In genomic region chr20:59783020-59784010, GRCh38 we compare ENCODE assay signal across 7 cellular contexts.
DNase-seq lines count a peak whose midpoint lies in the region; ATAC-seq, FAIRE-seq and TF ChIP-seq lines count a peak whose summit lies in the region.

No MANE protein-coding gene starts in this region.

- no peak overlapping the region for H2AFZ ChIP-seq in K562 (ENCODE audit: low read depth, low read length)

- H3K79me2 ChIP-seq in K562 (ENCODE audit: control insufficient read depth, insufficient read depth, low read length): no peaks in the 10 kb centered on the region

- H3K4me2 ChIP-seq in K562 (ENCODE audit: insufficient read depth, low read length): no peak overlapping the region

- peak; percentile 49 for DNase-seq in EH (ENCODE audit: low read depth)
- DNase-seq in NCI-H774 (lab: John Stamatoyannopoulos, UW): peak; percentile 58
- peak; percentile 59 to 70 (median 66) for DNase-seq in K562 (ENCODE audit: extremely low read depth in 1 of 4, low spot score in 3 of 4)
- peak; percentile 55 for DNase-seq in iPS DF 6.9 (ENCODE audit: low read depth, low spot score)
- DNase-seq in stimulated activated CD4-positive, alpha-beta T cell treated with anti-CD3 and anti-CD28 coated beads, Interleukin-2, amount 100 ng/mL, for 24 hours: peak; percentile 21 to 62

- no peak overlapping the region for H3K27ac ChIP-seq in K562 (ENCODE audit: extremely low read depth, low read depth, low read length)
- no peak overlapping the region for H3K27ac ChIP-seq in iPS DF 6.9 (ENCODE audit: low read length)

- TF ChIP-seq POLR2A in K562 (conservative IDR thresholded peaks at IDR 0.05): no peak

- CTCF ChIA-PET in K562 (lab: Yijun Ruan, JAX; ENCODE audit: low intra/inter-chr PET ratio): interaction anchor here (0.6 to 1.4 kb wide), 2 partner anchors 172 kb away, joined by 3 to 4 read pairs; no protein-coding TSS in a partner anchor

- H3K9me1 ChIP-seq in K562 (ENCODE audit: control insufficient read depth, insufficient read depth, low read length): no peaks in the 10 kb centered on the region

- H3K9me3 ChIP-seq in K562 (replicated peaks; ENCODE audit: control insufficient read depth, insufficient read depth, low read depth, low read length) (no peaks in the 10 kb centered on the region), iPS DF 6.9 (ENCODE audit: control insufficient read depth, insufficient read depth, low read length) (peaks cover 10% of the 10 kb centered on the region)

- H3K36me3 ChIP-seq in K562 (ENCODE audit: control insufficient read depth, insufficient read depth, low read length) (no peaks in the 10 kb centered on the region), iPS DF 6.9 (ENCODE audit: control insufficient read depth, insufficient read depth, low read length) (no peaks in the 10 kb centered on the region; the same call in 1 of the 2 replicates)

- peak; percentile 80 to 86 (median 82) for TF ChIP-seq CTCF in K562 (IDR thresholded peaks at IDR 0.05 in 2 of 3, conservative IDR thresholded peaks at IDR 0.05 in 1 of 3; ENCODE audit: insufficient read depth in 2 of 3, low read depth in 1 of 3, low read length in 3 of 3)

- in situ Hi-C loops in K562 (cut with MboI): no loop called here

- H3K4me3 ChIP-seq in K562: no peak overlapping the region
- H3K4me3 ChIP-seq in iPS DF 6.9 (ENCODE audit: low read length): no peak overlapping the region

- no peak overlapping the region for H3K9ac ChIP-seq in K562 (ENCODE audit: insufficient read depth in 1 of 2, low read depth in 2 of 2, low read length in 2 of 2)

- 0 out of 2 replicates have a peak, but pooled peaks cover 4% of the 10 kb centered on the region for H4K20me1 ChIP-seq in K562 (replicated peaks; ENCODE audit: control insufficient read depth, insufficient read depth, low read length)

- 2% methylated on average over 19 of the region's 19 CpGs for WGBS in K562 (ENCODE audit: insufficient coverage, low coverage, missing lambda C conversion rate)
- WGBS in iPS DF 6.9 (ENCODE audit: insufficient coverage, insufficient read length): no CpG with 5 or more reads among the region's 19 CpGs

- POLR2A ChIA-PET in K562 (lab: Yijun Ruan, JAX): interaction anchor here (0.6 kb wide), 1 partner anchor 108 kb away, joined by 5 read pairs; no protein-coding TSS in a partner anchor

- BruUV-seq in K562 (replicated peaks; lab: Mats Ljungman, UMichigan): no TSS peak

- FAIRE-seq in K562 (lab: Jason Lieb, UNC): no peak

- ATAC-seq in HG02759 (IDR thresholded peaks at IDR 0.05; ENCODE audit: unreplicated experiment) (peak; percentile 48), K562 (peak; percentile 87), HG02588 (IDR thresholded peaks at IDR 0.05; ENCODE audit: unreplicated experiment) (no peak)

- H3K4me1 ChIP-seq in K562 (replicated peaks in 1 of 2; ENCODE audit: control insufficient read depth in 2 of 2, insufficient read depth in 2 of 2, low read length in 2 of 2) (no peaks in the 10 kb centered on the region), iPS DF 6.9 (ENCODE audit: control insufficient read depth, insufficient read depth, low read length) (no peaks in the 10 kb centered on the region)

- TF ChIP-seq EP300 in K562 (IDR thresholded peaks at IDR 0.05; ENCODE audit: low read length): no peak

- intact Hi-C loops in K562 (cut with micrococcal nuclease): loop anchor here (1.0 to 2.0 kb wide), 2 partner anchors 67 to 171 kb away; no protein-coding TSS in a partner anchor

- peak in 1 of 2 experiments; percentile 66; a peak in 3 of 4 replicates for TF ChIP-seq RAD21 in K562 (CRISPR knock-in tag; conservative IDR thresholded peaks at IDR 0.05 in 1 of 2, IDR thresholded peaks at IDR 0.05 in 1 of 2)

- no peaks in the 10 kb centered on the region; a peak in 2 of 5 replicates for H3K27me3 ChIP-seq in K562 (ENCODE audit: control insufficient read depth in 2 of 2, insufficient read depth in 2 of 2, low read length in 2 of 2)
- H3K27me3 ChIP-seq in iPS DF 6.9 (ENCODE audit: control insufficient read depth, insufficient read depth, low read length): no peaks in the 10 kb centered on the region

TF ChIP-seq in K562, 482 proteins besides CTCF, POLR2A, EP300 and RAD21:
- TF ChIP-seq NFATC3 (IDR thresholded peaks at IDR 0.05) (no peak), RFX1 (IDR thresholded peaks at IDR 0.05) (peak; percentile 15; the same call in 1 of the 2 replicates), SMC3 (conservative IDR thresholded peaks at IDR 0.05; ENCODE audit: insufficient read depth, low read depth, low read length) (peak; percentile 73), CTBP1 (IDR thresholded peaks at IDR 0.05; ENCODE audit: borderline replicate concordance) (0 out of 2 replicates have a peak, but pooled peaks have one; percentile 13)
TF ChIP-seq in K562: peak in this region for 3.
